In the genomic region with DNA sequence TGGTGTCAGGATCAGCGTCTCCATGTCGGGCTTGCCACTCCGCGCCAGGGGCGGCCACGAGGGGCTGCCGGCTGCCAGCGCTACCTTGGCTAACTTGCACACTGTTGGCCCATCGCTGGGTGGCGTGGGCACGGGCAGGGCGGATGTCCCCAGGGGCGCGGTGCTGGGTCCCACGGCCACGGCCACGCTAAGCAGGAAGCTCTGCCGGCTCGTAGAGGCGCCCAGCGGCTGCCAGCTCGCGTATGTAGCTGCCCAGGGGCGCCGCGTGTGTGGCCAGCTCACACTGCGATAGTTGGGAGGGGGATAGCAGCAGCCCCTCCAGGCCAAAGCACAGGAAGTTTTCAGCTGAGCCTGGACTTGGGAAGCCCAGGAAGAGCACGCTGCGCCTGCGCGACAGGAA, we compare ENCODE assay signal across 39 cellular contexts.
"Had no signal": no experiment of that assay in that cellular context is flagged by ENCODE, and none has a peak within 500 bp of the region (broad histone marks: within the 10 kb centered on the region; RNA-seq: fewer than 3 reads in every experiment).

No MANE protein-coding gene starts in this region.

- H3K36me3 ChIP-seq: adrenal gland, brain microvascular endothelial cell, breast epithelium had no signal

- FAIRE-seq: astrocyte, TTC549 had no signal

- H3K4me3 ChIP-seq: adrenal gland, body of pancreas, breast epithelium had no signal

- H3K4me1 Mint-ChIP-seq: activated B cell treated with CpG ODN at 0.5 μM for 24 hours; activated CD4-positive, alpha-beta T cell treated with anti-CD3 and anti-CD28 coated beads, Interleukin-2, amount 10 ng/mL, durations not matched to agents 24 days and 14 days; activated naive CD8-positive, alpha-beta T cell treated with anti-CD3 and anti-CD28 coated beads for 36 hours; activated T-helper 17 cell treated with anti-CD3 and anti-CD28 coated beads, Interleukin-2, amount 50 U/mL, for 72 hours; central memory CD8-positive, alpha-beta T cell had no signal

- H3K9me3 Mint-ChIP-seq: activated CD4-positive, alpha-beta memory T cell treated with anti-CD3 and anti-CD28 coated beads for 36 hours; activated naive CD8-positive, alpha-beta T cell treated with anti-CD3 and anti-CD28 coated beads for 36 hours; activated T-cell treated with anti-CD3 and anti-CD28 coated beads, Interleukin-2, amount 50 U/mL, for 4 hours; activated T-cell treated with anti-CD3 and anti-CD28 coated beads, Interleukin-2, amount 50 U/mL, for 72 hours; activated T-helper 17 cell treated with anti-CD3 and anti-CD28 coated beads, Interleukin-2, amount 50 U/mL, for 72 hours had no signal

- H3K27ac ChIP-seq: adrenal gland, body of pancreas, brain microvascular endothelial cell, breast epithelium, VCaP had no signal

- H3K36me3 Mint-ChIP-seq: activated CD4-positive, alpha-beta memory T cell treated with anti-CD3 and anti-CD28 coated beads for 36 hours; activated naive CD4-positive, alpha-beta T cell treated with anti-CD3 and anti-CD28 coated beads, Interleukin-2, amount 50 U/mL, for 72 hours; activated naive CD8-positive, alpha-beta T cell treated with anti-CD3 and anti-CD28 coated beads for 36 hours had no signal

- H3K9me3 ChIP-seq: adrenal gland, body of pancreas had no signal

- H3K27ac Mint-ChIP-seq: activated B cell treated with CpG ODN at 0.5 μM for 24 hours; activated CD4-positive, alpha-beta memory T cell treated with anti-CD3 and anti-CD28 coated beads for 36 hours; activated CD4-positive, alpha-beta T cell treated with anti-CD3 and anti-CD28 coated beads, Interleukin-2, amount 10 ng/mL, durations not matched to agents 24 days and 14 days; activated CD8-positive, alpha-beta T cell treated with anti-CD3 and anti-CD28 coated beads for 36 hours; activated naive CD4-positive, alpha-beta T cell treated with anti-CD3 and anti-CD28 coated beads for 36 hours; activated naive CD4-positive, alpha-beta T cell treated with anti-CD3 and anti-CD28 coated beads, Interleukin-2, amount 50 U/mL, for 72 hours; activated naive CD8-positive, alpha-beta T cell treated with anti-CD3 and anti-CD28 coated beads for 36 hours; activated T-cell treated with anti-CD3 and anti-CD28 coated beads, Interleukin-2, amount 50 U/mL, for 72 hours; activated T-helper 1 cell treated with anti-CD3 and anti-CD28 coated beads, Interleukin-12 subunit alpha, Interleukin-12 subunit beta, Interleukin-2, Interleukin-4 antibody, amounts not matched to agents 30 ng/mL and 10 ng/mL and 1 ng/mL, durations not matched to agents 14 hours and 24 hours and 36 hours; activated T-helper 17 cell treated with anti-CD3 and anti-CD28 coated beads, Interleukin-2, amount 50 U/mL, for 72 hours; T-helper 1 cell treated with Interleukin-12 subunit alpha and Interleukin-12 subunit beta and Interleukin-4 antibody, amounts not matched to agents 30 μg/mL and 1 μg/mL, for 36 hours; T-helper 2 cell treated with Interferon-gamma antibody and Interleukin-4, amounts not matched to agents 5 μg/mL and 100 μg/mL, for 36 hours had no signal

- H3K4me3 Mint-ChIP-seq: activated B cell treated with CpG ODN at 0.5 μM for 24 hours; activated CD4-positive, alpha-beta memory T cell treated with anti-CD3 and anti-CD28 coated beads for 36 hours; activated CD4-positive, alpha-beta T cell treated with anti-CD3 and anti-CD28 coated beads, Interleukin-2, amount 10 ng/mL, durations not matched to agents 24 days and 14 days; activated CD8-positive, alpha-beta T cell treated with anti-CD3 and anti-CD28 coated beads for 36 hours; activated naive CD4-positive, alpha-beta T cell treated with anti-CD3 and anti-CD28 coated beads for 36 hours; activated naive CD8-positive, alpha-beta T cell treated with anti-CD3 and anti-CD28 coated beads for 36 hours; activated T-cell treated with anti-CD3 and anti-CD28 coated beads, Interleukin-2, amount 50 U/mL, for 4 hours; activated T-cell treated with anti-CD3 and anti-CD28 coated beads, Interleukin-2, amount 50 U/mL, for 72 hours; activated T-helper 1 cell treated with anti-CD3 and anti-CD28 coated beads, Interleukin-12 subunit alpha, Interleukin-12 subunit beta, Interleukin-2, Interleukin-4 antibody, amounts not matched to agents 30 ng/mL and 10 ng/mL and 1 ng/mL, durations not matched to agents 14 hours and 24 hours and 36 hours; activated T-helper 17 cell treated with anti-CD3 and anti-CD28 coated beads, Interleukin-2, amount 50 U/mL, for 72 hours; central memory CD8-positive, alpha-beta T cell; T-helper 1 cell treated with Interleukin-12 subunit alpha and Interleukin-12 subunit beta and Interleukin-4 antibody, amounts not matched to agents 30 μg/mL and 1 μg/mL, for 36 hours; T-helper 2 cell treated with Interferon-gamma antibody and Interleukin-4, amounts not matched to agents 5 μg/mL and 100 μg/mL, for 36 hours had no signal

- H3K4me1 ChIP-seq: adrenal gland, body of pancreas, breast epithelium had no signal

- H3K27me3 ChIP-seq: adrenal gland, body of pancreas, brain microvascular endothelial cell had no signal

- H3K27me3 Mint-ChIP-seq: activated B cell treated with CpG ODN at 0.5 μM for 24 hours; activated CD4-positive, alpha-beta memory T cell treated with anti-CD3 and anti-CD28 coated beads for 36 hours; activated CD4-positive, alpha-beta T cell treated with anti-CD3 and anti-CD28 coated beads, Interleukin-2, amount 10 ng/mL, durations not matched to agents 24 days and 14 days; activated CD8-positive, alpha-beta T cell treated with anti-CD3 and anti-CD28 coated beads for 36 hours; activated naive CD8-positive, alpha-beta T cell treated with anti-CD3 and anti-CD28 coated beads for 36 hours; activated T-helper 17 cell treated with anti-CD3 and anti-CD28 coated beads, Interleukin-2, amount 50 U/mL, for 72 hours; central memory CD8-positive, alpha-beta T cell had no signal

- ATAC-seq: activated CD8-positive, alpha-beta T cell treated with anti-CD3 and anti-CD28 coated beads for 36 hours; activated naive CD4-positive, alpha-beta T cell treated with anti-CD3 and anti-CD28 coated beads, Interleukin-2, amount 50 U/mL, for 72 hours; activated T-cell treated with anti-CD3 and anti-CD28 coated beads, Interleukin-2, amount 50 U/mL, for 4 hours; activated T-cell treated with anti-CD3 and anti-CD28 coated beads, Interleukin-2, amount 50 U/mL, for 72 hours; activated T-helper 17 cell treated with anti-CD3 and anti-CD28 coated beads, Interleukin-2, amount 50 U/mL, for 72 hours; body of pancreas had no signal

- DNase-seq: activated B cell treated with CpG ODN at 0.5 μM for 24 hours; activated CD4-positive, alpha-beta memory T cell treated with anti-CD3 and anti-CD28 coated beads for 36 hours; activated CD4-positive, alpha-beta T cell treated with anti-CD3 and anti-CD28 coated beads for 4 hours; activated CD4-positive, alpha-beta T cell treated with anti-CD3 and anti-CD28 coated beads, Interleukin-2, amount 50 U/mL, for 1 hour; activated CD4-positive, alpha-beta T cell treated with anti-CD3 and anti-CD28 coated beads, Interleukin-2, amount 50 U/mL, for 4 hours; activated CD4-positive, CD25-positive, alpha-beta regulatory T cell treated with anti-CD3 and anti-CD28 coated beads, Interleukin-2, amount 50 U/mL, for 72 hours; activated CD8-positive, alpha-beta memory T cell treated with anti-CD3 and anti-CD28 coated beads, Interleukin-2, amount 50 U/mL, for 4 hours; activated CD8-positive, alpha-beta T cell treated with anti-CD3 and anti-CD28 coated beads for 36 hours; activated effector memory CD4-positive, alpha-beta T cell treated with anti-CD3 and anti-CD28 coated beads, Interleukin-2, amount 50 U/mL, for 16 hours; activated gamma-delta T cell treated with Interleukin-2 at 50 U/mL for 16 hours; activated naive CD4-positive, alpha-beta T cell; activated naive CD4-positive, alpha-beta T cell treated with anti-CD3 and anti-CD28 coated beads for 36 hours; activated naive CD4-positive, alpha-beta T cell treated with anti-CD3 and anti-CD28 coated beads, Interleukin-2, amount 50 U/mL, for 16 hours; activated naive CD8-positive, alpha-beta T cell treated with anti-CD3 and anti-CD28 coated beads for 36 hours; activated T-cell treated with anti-CD3 and anti-CD28 coated beads for 4 hours; activated T-cell treated with anti-CD3 and anti-CD28 coated beads, Interleukin-2, amount 50 U/mL, for 1 hour; activated T-cell treated with anti-CD3 and anti-CD28 coated beads, Interleukin-2, amount 50 U/mL, for 4 hours; activated T-cell treated with anti-CD3 and anti-CD28 coated beads, Interleukin-2, amount 50 U/mL, for 72 hours; adrenal gland; amniotic stem cell; aorta; body of pancreas; brain microvascular endothelial cell; caudate nucleus; SW 1271; T-helper 1 cell; T-helper 2 cell; T-helper 9 cell had no signal
